Comparison of ENCODE assay signal across 9 cellular contexts in genomic region chr17:57623620-57624019, GRCh38.
DNase-seq lines count a peak whose midpoint lies in the region; ATAC-seq and TF ChIP-seq lines count a peak whose summit lies in the region.
"Had no signal": no experiment of that assay in that cellular context is flagged by ENCODE, and none has a peak within 500 bp of the region (broad histone marks: within the 10 kb centered on the region; RNA-seq: fewer than 3 reads in every experiment).

No MANE protein-coding gene starts in this region.

- POLR2A ChIA-PET in Caco-2 (lab: Charles Lee): no interaction called here
- POLR2A ChIA-PET in WTC11 (lab: Charles Lee): no interaction called here

- H3K4me1 ChIP-seq in Caco-2: no peaks in the 10 kb centered on the region

- H3K36me3 Mint-ChIP-seq in Caco-2 (ENCODE audit: insufficient read depth, unreplicated experiment) (peaks cover 54% of the 10 kb centered on the region), WTC11 (no peaks in the 10 kb centered on the region), mesothelial cell of epicardium (peaks cover 11% of the 10 kb centered on the region)

- TF ChIP-seq CTCF in Caco-2 (IDR thresholded peaks at IDR 0.05; ENCODE audit: insufficient read depth in 1 of 2, low read depth in 1 of 2, low read length in 1 of 2, severe bottlenecking in 1 of 2, unreplicated experiment in 1 of 2) (no peak), WTC11 (IDR thresholded peaks at IDR 0.05) (no peak), mesothelial cell of epicardium (IDR thresholded peaks at IDR 0.05; ENCODE audit: unreplicated experiment) (no peak)

- H3K4me3 ChIP-seq in Caco-2 (ENCODE audit: low read depth, low read length): no peak overlapping the region

- no peak for DNase-seq in Caco-2
- DNase-seq in WTC11 (ENCODE audit: low spot score): no peak
- DNase-seq in mesothelial cell of epicardium (ENCODE audit: low spot score in 2 of 2, unreplicated experiment in 2 of 2): no peak
- no peak for DNase-seq in middle frontal gyrus (ENCODE audit: extremely low spot score, low spot score)
- no peak for DNase-seq in KBM-7
- no peak for DNase-seq in NCI-H446 (lab: John Stamatoyannopoulos, UW)
- DNase-seq in NCI-H446 treated with DMSO at 0.1 percent for 48 hours (lab: John Stamatoyannopoulos, UW): no peak
- DNase-seq: NCI-H345 had no signal

- H3K9me3 Mint-ChIP-seq in Caco-2 (ENCODE audit: unreplicated experiment) (no peaks in the 10 kb centered on the region), WTC11 (no peaks in the 10 kb centered on the region), mesothelial cell of epicardium (no peaks in the 10 kb centered on the region)

- no peaks in the 10 kb centered on the region for H3K9me3 ChIP-seq in Caco-2

- no peaks in the 10 kb centered on the region for H3K4me1 Mint-ChIP-seq in Caco-2 (ENCODE audit: low read depth, unreplicated experiment)
- H3K4me1 Mint-ChIP-seq in WTC11: peaks cover 3% of the 10 kb centered on the region; the same call in 1 of the 2 replicates
- peaks cover 32% of the 10 kb centered on the region for H3K4me1 Mint-ChIP-seq in mesothelial cell of epicardium

- no peaks in the 10 kb centered on the region for H3K27me3 ChIP-seq in Caco-2 (replicated peaks; ENCODE audit: control insufficient read depth, insufficient read depth, low read length)

- intact Hi-C loops in Caco-2 (cut with micrococcal nuclease; ENCODE audit: unreplicated experiment): no loop called here

- H3K27me3 Mint-ChIP-seq in Caco-2 (ENCODE audit: insufficient read depth, unreplicated experiment) (no peaks in the 10 kb centered on the region), WTC11 (ENCODE audit: low read depth) (no peaks in the 10 kb centered on the region), mesothelial cell of epicardium (ENCODE audit: low read depth) (no peaks in the 10 kb centered on the region)

- in situ Hi-C loops in KBM-7 (cut with MboI; ENCODE audit: low pct_unique_long_range_greater_than_20kb, low sequenced_read_pairs): no loop called here

- peak overlapping the region; percentile 51 for H3K27ac Mint-ChIP-seq in Caco-2 (ENCODE audit: unreplicated experiment)
- peak overlapping the region; percentile 6; the same call in 1 of the 2 replicates for H3K27ac Mint-ChIP-seq in WTC11
- peak overlapping the region; percentile 77 for H3K27ac Mint-ChIP-seq in mesothelial cell of epicardium

- no peaks in the 10 kb centered on the region; the same call in 1 of the 2 replicates for H3K36me3 ChIP-seq in Caco-2 (ENCODE audit: control insufficient read depth, insufficient read depth, low read length)

- ATAC-seq in GM19023 (IDR thresholded peaks at IDR 0.05; ENCODE audit: unreplicated experiment) (peak; percentile 39), WTC11 (no peak)

- CTCF ChIA-PET in Caco-2 (lab: Charles Lee) (no interaction called here), WTC11 (lab: Charles Lee) (interaction anchor here (4.3 kb wide), 1 partner anchor 48 kb away, joined by 26 read pairs; no protein-coding TSS in a partner anchor)

- H3K4me3 Mint-ChIP-seq in Caco-2 (ENCODE audit: unreplicated experiment): no peak overlapping the region
- H3K4me3 Mint-ChIP-seq in WTC11: no peak overlapping the region
- no peak overlapping the region for H3K4me3 Mint-ChIP-seq in mesothelial cell of epicardium

- no TSS peak for BruUV-seq in Caco-2 (replicated peaks; lab: Mats Ljungman, UMichigan)

TF ChIP-seq in WTC11, 78 proteins besides CTCF, POLR2A, EP300 and RAD21:
- TF ChIP-seq KAT7 (CRISPR knock-in tag; IDR thresholded peaks at IDR 0.05; ENCODE audit: borderline replicate concordance): no peak

Comparison
In these comparisons a context has a peak if more than half of its experiments do, and no peak if none do; other contexts are left out.
1. H3K27ac Mint-ChIP-seq: peak in every context shown above with its lines; median percentile 77 in mesothelial cell of epicardium; 51 in Caco-2; 6 in WTC11.